17 cellular contexts compared by ENCODE assay signal in genomic region chr3:30285188-30286006, GRCh38.
A peak's percentile ranks its signal among the peaks of the same experiment; 100 is the strongest.
DNase-seq lines count a peak whose midpoint lies in the region; ATAC-seq and TF ChIP-seq lines count a peak whose summit lies in the region.
"Had no signal": no experiment of that assay in that cellular context is flagged by ENCODE, and none has a peak within 500 bp of the region (broad histone marks: within the 10 kb centered on the region; RNA-seq: fewer than 3 reads in every experiment).

No MANE protein-coding gene starts in this region.

- TF ChIP-seq EP300 in tibial nerve (IDR thresholded peaks at IDR 0.05) = no peak

- TF ChIP-seq POLR2A in tibial nerve (IDR thresholded peaks at IDR 0.05) = no peak

- no TSS peak for BruUV-seq in Panc1 (replicated peaks; lab: Mats Ljungman, UMichigan)

- no peaks in the 10 kb centered on the region; the same call in 1 of the 2 replicates for H3K4me1 ChIP-seq in Panc1 (ENCODE audit: control insufficient read depth, insufficient read depth, low read length)
- peaks cover 14% of the 10 kb centered on the region for H3K4me1 ChIP-seq in muscle layer of colon (ENCODE audit: insufficient read depth, low read length)
- H3K4me1 ChIP-seq in tibial nerve = peaks cover 0 to 64% (median 22%) of the 10 kb centered on the region in 4 donors

- H3K4me3 ChIP-seq in Panc1 (ENCODE audit: low read depth in 2 of 2, low read length in 2 of 2) (no peak overlapping the region), muscle layer of colon (ENCODE audit: low read depth in 1 of 2, low read length in 2 of 2) (no peak overlapping the region), tibial nerve (no peak overlapping the region)
- H3K4me3 ChIP-seq: prostate gland, SJSA1 had no signal

- no peak for ATAC-seq in Panc1
- no peak for ATAC-seq in GM19328 (IDR thresholded peaks at IDR 0.05; ENCODE audit: unreplicated experiment)
- no peak for ATAC-seq in HG02938 (IDR thresholded peaks at IDR 0.05; ENCODE audit: unreplicated experiment)
- ATAC-seq: activated CD8-positive, alpha-beta memory T cell treated with anti-CD3 and anti-CD28 coated beads, Interleukin-2, amount 10 ng/mL, durations not matched to agents 7 days and 5 days had no signal

- in situ Hi-C loops in Panc1 (cut with HindIII; ENCODE audit: low pct_unique_long_range_greater_than_20kb, low sequenced_read_pairs) = no loop called here

- no peaks in the 10 kb centered on the region for H3K36me3 ChIP-seq in Panc1 (ENCODE audit: control insufficient read depth, insufficient read depth, low read length)
- no peaks in the 10 kb centered on the region for H3K36me3 ChIP-seq in muscle layer of colon (ENCODE audit: insufficient read depth, low read length)
- no peaks in the 10 kb centered on the region for H3K36me3 ChIP-seq in tibial nerve
- H3K36me3 ChIP-seq: prostate gland, SJSA1 had no signal

- H3K27me3 ChIP-seq in Panc1 (ENCODE audit: control insufficient read depth, insufficient read depth, low read length) (no peaks in the 10 kb centered on the region), muscle layer of colon (ENCODE audit: control insufficient read depth in 1 of 2, insufficient read depth in 2 of 2, low read length in 2 of 2) (no peaks in the 10 kb centered on the region), tibial nerve (no peaks in the 10 kb centered on the region)
- H3K27me3 ChIP-seq: SJSA1 had no signal

- H3K9ac ChIP-seq in muscle layer of colon (ENCODE audit: low read length) = no peak overlapping the region
- H3K9ac ChIP-seq: KMS-11 had no signal

- POLR2A ChIA-PET in Panc1 (lab: Charles Lee) = no interaction called here

- H3K27ac ChIP-seq in Panc1 (ENCODE audit: low read length) (peak overlapping the region; percentile 51), epithelial cell of prostate (peak overlapping the region; percentile 88), muscle layer of colon (ENCODE audit: low read depth, low read length) (peak overlapping the region; percentile 44), tibial nerve (peak overlapping the region in 3 of 4 donors; percentile 21 to 78 (median 76))
- H3K27ac ChIP-seq: KMS-11, prostate gland, VCaP had no signal

- intact Hi-C loops in Panc1 (cut with micrococcal nuclease; ENCODE audit: unreplicated experiment) = no loop called here

- H3K9me3 ChIP-seq in Panc1 (ENCODE audit: control insufficient read depth, insufficient read depth, low read depth, low read length) = no peaks in the 10 kb centered on the region
- no peaks in the 10 kb centered on the region for H3K9me3 ChIP-seq in muscle layer of colon (ENCODE audit: low read length)
- no peaks in the 10 kb centered on the region for H3K9me3 ChIP-seq in tibial nerve
- H3K9me3 ChIP-seq: prostate gland, SJSA1 had no signal

- 75 to 77% methylated on average over 5 of the region's 5 CpGs for WGBS in tibial nerve, 2 donors

- CTCF ChIA-PET in Panc1 (lab: Charles Lee) = no interaction called here

- TF ChIP-seq CTCF in Panc1 (IDR thresholded peaks at IDR 0.05) = no peak
- no peak for TF ChIP-seq CTCF in tibial nerve (IDR thresholded peaks at IDR 0.05)

- no peak for DNase-seq in Panc1 (ENCODE audit: low read depth, low spot score)
- no peak for DNase-seq in epithelial cell of prostate (ENCODE audit: low read depth, low spot score)
- DNase-seq in tibial nerve (ENCODE audit: low spot score in 2 of 2) = no peak
- DNase-seq in hypothalamus (lab: John Stamatoyannopoulos, UW) = no peak
- DNase-seq: activated naive CD4-positive, alpha-beta T cell treated with anti-CD3 and anti-CD28 coated beads, Interleukin-2, amount 50 U/mL, for 16 hours; CD4-positive, CD25-positive, alpha-beta regulatory T cell; GF-D8; NCI-H1930; stimulated activated naive CD4-positive, alpha-beta T cell had no signal
